In genomic region chr6:37170273-37171140, GRCh38 we compare ENCODE assay signal across 8 cellular contexts.
DNase-seq lines count a peak whose midpoint lies in the region; ATAC-seq and TF ChIP-seq lines count a peak whose summit lies in the region.

No MANE protein-coding gene starts in this region.

- peak overlapping the region; percentile 86 for H3K4me3 Mint-ChIP-seq in nephron progenitor cell

- H3K27ac Mint-ChIP-seq in nephron progenitor cell = no peak overlapping the region

- TF ChIP-seq CTCF in fibroblast of mammary gland (conservative IDR thresholded peaks at IDR 0.05; ENCODE audit: control insufficient read depth, insufficient read depth, low read depth, low read length) (no peak), nephron progenitor cell (IDR thresholded peaks at IDR 0.05) (peak; percentile 33)

- peak overlapping the region; percentile 80 for H3K4me3 ChIP-seq in fibroblast of mammary gland (ENCODE audit: control insufficient read depth, low read depth, low read length)

- peaks cover 10% of the 10 kb centered on the region for H3K27me3 Mint-ChIP-seq in nephron progenitor cell (ENCODE audit: low read depth, poor library complexity)

- DNase-seq in AG08395 (ENCODE audit: low spot score) = peak; percentile 16
- DNase-seq in NCI-H526 treated with DMSO at 0.1 percent for 48 hours (lab: John Stamatoyannopoulos, UW) = peak; percentile 63
- DNase-seq in activated T-cell treated with anti-CD3 and anti-CD28 coated beads, Interleukin-2, amount 50 U/mL, for 48 hours = peak; percentile 70 to 73
- no peak for DNase-seq in fibroblast of mammary gland (ENCODE audit: low read depth)
- DNase-seq in nephron progenitor cell = peak; percentile 67
- no peak for DNase-seq in HuH-7.5 (ENCODE audit: low spot score)

- H3K9me3 Mint-ChIP-seq in nephron progenitor cell = no peaks in the 10 kb centered on the region

- peak; percentile 13 for ATAC-seq in GM18520 (IDR thresholded peaks at IDR 0.05; ENCODE audit: unreplicated experiment)
- ATAC-seq in HG03039 (IDR thresholded peaks at IDR 0.05; ENCODE audit: unreplicated experiment) = peak; percentile 27

- H3K4me1 Mint-ChIP-seq in nephron progenitor cell = peaks cover 44% of the 10 kb centered on the region

- peaks cover 26% of the 10 kb centered on the region for H3K36me3 Mint-ChIP-seq in nephron progenitor cell (ENCODE audit: low read depth)

Comparison
In these comparisons a context has a peak if more than half of its experiments do, and no peak if none do; other contexts are left out.
1. DNase-seq: peak in AG08395 (single experiment), NCI-H526 treated with DMSO at 0.1 percent for 48 hours (single experiment), activated T-cell treated with anti-CD3 and anti-CD28 coated beads, Interleukin-2, amount 50 U/mL, for 48 hours (2 of 2) and nephron progenitor cell (single experiment); none in fibroblast of mammary gland (single experiment) and HuH-7.5 (single experiment).